4 cellular contexts compared by ENCODE assay signal in genomic region chr10:77659046-77659670, GRCh38. TPM values are rescaled to one million over a fixed set of nuclear protein-coding genes. Genes with fewer than 3 reads are reported as not detected.
"Had no signal": no experiment of that assay in that cellular context is flagged by ENCODE, and none has a peak within 500 bp of the region (broad histone marks: within the 10 kb centered on the region; RNA-seq: fewer than 3 reads in every experiment).

No MANE protein-coding gene starts in this region.

RNA-seq across cellular contexts. Expression of gene KCNMA1, which starts 21.6 kb away (rescaled TPM):
- total RNA-seq: activated CD8-positive, alpha-beta memory T cell treated with anti-CD3 and anti-CD28 coated beads for 36 hours; activated naive CD4-positive, alpha-beta T cell treated with anti-CD3 and anti-CD28 coated beads for 36 hours; activated naive CD8-positive, alpha-beta T cell treated with anti-CD3 and anti-CD28 coated beads for 36 hours; activated T-helper 1 cell treated with anti-CD3 and anti-CD28 coated beads, Interleukin-12 subunit alpha, Interleukin-12 subunit beta, Interleukin-2, Interleukin-4 antibody, amounts not matched to agents 30 ng/mL and 10 ng/mL and 1 ng/mL, durations not matched to agents 14 hours and 24 hours and 36 hours had no signal
